Comparison of ENCODE assay signal across 8 cellular contexts in the genomic region with DNA sequence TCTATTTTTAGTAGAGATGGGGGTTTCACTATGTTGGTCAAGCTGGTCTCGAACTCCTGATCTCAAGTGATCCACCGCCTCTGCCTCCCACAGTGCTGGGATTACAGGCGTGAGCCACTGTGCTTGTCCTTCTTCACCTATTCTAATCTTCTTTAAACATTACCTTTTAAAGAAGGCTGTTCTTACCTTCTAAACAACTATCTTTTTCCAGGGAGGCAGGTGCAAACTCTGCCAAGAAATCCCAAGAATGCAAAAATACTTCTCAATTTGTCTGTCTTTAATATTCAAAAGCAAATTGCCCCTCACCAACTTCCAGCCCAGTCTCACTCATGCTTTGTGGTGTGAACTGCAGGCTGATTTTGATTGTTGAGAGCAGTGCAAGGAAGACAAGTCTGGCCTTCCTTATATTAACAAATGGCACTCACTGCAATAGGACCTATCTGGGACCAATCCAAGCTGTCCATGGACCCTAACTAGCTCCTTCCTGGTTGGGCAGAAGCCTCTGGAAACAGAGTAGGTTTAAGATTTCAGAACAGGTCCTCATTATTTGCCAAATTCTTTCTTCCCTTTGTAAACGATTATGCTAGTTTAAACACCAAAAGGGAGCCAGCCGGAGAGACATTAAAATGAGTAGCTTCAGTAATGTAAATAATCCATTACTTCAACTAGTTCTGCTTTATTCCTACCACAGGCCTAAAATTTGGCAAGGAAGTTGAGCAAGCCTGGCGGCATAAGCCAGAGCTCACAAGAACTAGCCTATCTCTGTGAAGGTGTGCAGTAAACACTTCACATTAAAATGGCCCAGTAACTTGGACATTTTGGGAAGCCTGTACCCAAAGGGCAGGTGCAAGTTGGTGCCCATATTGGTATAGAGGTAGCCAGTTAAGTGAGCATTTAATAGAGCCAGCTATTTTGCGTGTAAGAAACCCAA. TPM values are rescaled to one million over a fixed set of nuclear protein-coding genes. Genes with fewer than 3 reads are reported as not detected.
A peak's percentile ranks its signal among the peaks of the same experiment; 100 is the strongest.
DNase-seq lines count a peak whose midpoint lies in the region; ATAC-seq and TF ChIP-seq lines count a peak whose summit lies in the region.

No MANE protein-coding gene starts in this region.

- TF ChIP-seq EP300 in gastroesophageal sphincter (IDR thresholded peaks at IDR 0.05) (no peak), sigmoid colon (IDR thresholded peaks at IDR 0.05) (no peak)

- peak overlapping the region; percentile 97 for H3K27ac ChIP-seq in C4-2B
- peak overlapping the region; percentile 99 for H3K27ac ChIP-seq in HUES64 (ENCODE audit: low read depth, low read length)
- H3K27ac ChIP-seq in gastroesophageal sphincter, result peak overlapping the region; percentile 92 to 98 (median 96)
- H3K27ac ChIP-seq in sigmoid colon, result peak overlapping the region; percentile 97 to 98 (median 98)

- no peak for ATAC-seq in gastroesophageal sphincter
- no peak for ATAC-seq in HG03520 (IDR thresholded peaks at IDR 0.05; ENCODE audit: unreplicated experiment)
- ATAC-seq in HG02610 (IDR thresholded peaks at IDR 0.05; ENCODE audit: unreplicated experiment), result no peak

- peaks cover 13% of the 10 kb centered on the region for H3K36me3 ChIP-seq in HUES64 (ENCODE audit: insufficient read depth, low read length)
- H3K36me3 ChIP-seq in gastroesophageal sphincter, result peaks cover 0 to 5% of the 10 kb centered on the region in 2 donors
- H3K36me3 ChIP-seq in sigmoid colon, result peaks cover 0 to 5% (median 1%) of the 10 kb centered on the region in 4 donors

- H3K4me1 ChIP-seq in HUES64 (ENCODE audit: insufficient read depth, low read length) (peaks cover 5% of the 10 kb centered on the region), gastroesophageal sphincter (peaks cover 0 to 41% (median 13%) of the 10 kb centered on the region in 3 donors), sigmoid colon (peaks cover 0 to 42% (median 24%) of the 10 kb centered on the region in 4 donors)

- DNase-seq in sigmoid colon, result no peak
- no peak for DNase-seq in stimulated activated CD4-positive, alpha-beta T cell treated with anti-CD3 and anti-CD28 coated beads, Interleukin-4, amount 100 ng/mL, for 1 hour

- WGBS in HUES64, result 75% methylated on average over 6 of the region's 7 CpGs
- 28 to 50% methylated on average over 5 of the region's 7 CpGs for WGBS in gastroesophageal sphincter (ENCODE audit: low coverage in 1 of 2), 2 donors
- 36 to 50% methylated on average over 7 of the region's 7 CpGs for WGBS in sigmoid colon, 2 donors

- TF ChIP-seq POLR2A in gastroesophageal sphincter (IDR thresholded peaks at IDR 0.05), result no peak
- no peak for TF ChIP-seq POLR2A in sigmoid colon (IDR thresholded peaks at IDR 0.05)

- H3K9ac ChIP-seq in HUES64 (ENCODE audit: low read depth, low read length), result peak overlapping the region; percentile 98

- H3K4me3 ChIP-seq in HUES64 (ENCODE audit: low read length) (peak overlapping the region; percentile 91), WI38 (ENCODE audit: low read depth, low read length) (peak overlapping the region; percentile 93), gastroesophageal sphincter (peak overlapping the region; percentile 84 to 91), sigmoid colon (peak overlapping the region; percentile 85 to 96 (median 92))

- no peaks in the 10 kb centered on the region for H3K27me3 ChIP-seq in HUES64 (ENCODE audit: insufficient read depth, low read length)
- H3K27me3 ChIP-seq in gastroesophageal sphincter, result no peaks in the 10 kb centered on the region
- H3K27me3 ChIP-seq in sigmoid colon, result no peaks in the 10 kb centered on the region

- intact Hi-C loops in sigmoid colon (cut with DNase I), result loop anchor here (5.0 kb wide), 1 partner anchor 210 kb away; the partner anchor contains the start of gene RBM39

- no peak for TF ChIP-seq CTCF in C4-2B (conservative IDR thresholded peaks at IDR 0.05)
- TF ChIP-seq CTCF in WI38 (IDR thresholded peaks at IDR 0.05; ENCODE audit: low read depth, low read length), result no peak
- no peak for TF ChIP-seq CTCF in gastroesophageal sphincter (IDR thresholded peaks at IDR 0.05)
- TF ChIP-seq CTCF in sigmoid colon (IDR thresholded peaks at IDR 0.05), result no peak

- H3K9me3 ChIP-seq in HUES64 (ENCODE audit: insufficient read depth, low read depth, low read length) (no peaks in the 10 kb centered on the region), gastroesophageal sphincter (no peaks in the 10 kb centered on the region), sigmoid colon (no peaks in the 10 kb centered on the region)

RNA-seq across cellular contexts. Expression of gene SCAND1, which starts 1.6 kb away (rescaled TPM):
- 72.7 TPM for polyA plus RNA-seq in HUES64 (2013, experiment 1 of 2)
- 56.9 TPM for polyA plus RNA-seq in HUES64 (2013, experiment 2 of 2)
- total RNA-seq in gastroesophageal sphincter, result 10 to 100 TPM; 47.9 to 95.2 (median 90.7) TPM
- 10 to 100 TPM; 61.2 to 83.1 (median 70.8) TPM for total RNA-seq in sigmoid colon
- polyA plus RNA-seq in sigmoid colon, result 100 to 1,000 TPM; 130 to 191 (median 184) TPM

RNA-seq across cellular contexts. Expression of gene CNBD2, which starts 15.6 kb away (rescaled TPM):
- 2.7 TPM for polyA plus RNA-seq in HUES64 (2013, experiment 1 of 2)
- 2.3 TPM for polyA plus RNA-seq in HUES64 (2013, experiment 2 of 2)
- total RNA-seq in gastroesophageal sphincter, result 1 to 10 TPM; 4.1 to 6.8 (median 5.7) TPM
- 10 to 100 TPM in 1 of 4 donors, 1 to 10 TPM in 3; 1.7 to 14.6 (median 5.2) TPM for total RNA-seq in sigmoid colon
- 10 to 100 TPM in 1 of 3 donors, 1 to 10 TPM in 2; 6.2 to 10.8 (median 7.1) TPM for polyA plus RNA-seq in sigmoid colon
